8 cellular contexts compared by ENCODE assay signal in genomic region chr2:101697124-101697793, GRCh38. TPM values are rescaled to one million over a fixed set of nuclear protein-coding genes. Genes with fewer than 3 reads are reported as not detected.
DNase-seq lines count a peak whose midpoint lies in the region; ATAC-seq and TF ChIP-seq lines count a peak whose summit lies in the region.

Gene MAP4K4, plus strand, starts transcription at chr2:101697707. Its CDS starts 374 bp downstream, at chr2:101698081.

- DNase-seq in GM12865 (ENCODE audit: low read depth) (peak; percentile 50), NCI-H69 (lab: John Stamatoyannopoulos, UW) (peak; percentile 84), dermis blood vessel endothelial cell (peak; percentile 81), left kidney (ENCODE audit: low read depth, low spot score) (peak; percentile 92)
- DNase-seq in activated CD4-positive, alpha-beta T cell treated with anti-CD3 and anti-CD28 coated beads, Interleukin-2, amount 50 U/mL, for 4 hours, result peak; percentile 87 to 88
- DNase-seq in stimulated activated CD4-positive, alpha-beta T cell treated with anti-CD3 and anti-CD28 coated beads, Interleukin-1b, Interleukin-23, amount 100 ng/mL, for 4 hours (ENCODE audit: low read depth in 2 of 2), result peak; percentile 67 to 80

- no peak for TF ChIP-seq CTCF in GM12865 (IDR thresholded peaks at IDR 0.05; ENCODE audit: insufficient read depth, low read depth, low read length, missing control alignments)

- peak within 1 kb of the TSS; percentile 59 for H3K4me3 ChIP-seq in GM12865 (ENCODE audit: low read depth, low read length)

- ATAC-seq in HG03066 (IDR thresholded peaks at IDR 0.05; ENCODE audit: low read depth, unreplicated experiment) (peak; percentile 50), GM21447 (IDR thresholded peaks at IDR 0.05; ENCODE audit: unreplicated experiment) (no peak)

RNA-seq across cellular contexts. Expression of gene MAP4K4, which starts in this region (rescaled TPM):
- 192 and 255 TPM in 2 replicates for total RNA-seq in dermis blood vessel endothelial cell
